1 cellular context compared by ENCODE assay signal in genomic region chr3:170222647-170223541, GRCh38.
TF ChIP-seq lines count a peak whose summit lies in the region.

No MANE protein-coding gene starts in this region.

TF ChIP-seq in HepG2, 621 proteins besides CTCF, POLR2A, EP300 and RAD21 (continued from another document and continues in another):
- TF ChIP-seq SMAD3 (CRISPR knock-in tag; IDR thresholded peaks at IDR 0.05) (no peak), XBP1 (CRISPR knock-in tag; IDR thresholded peaks at IDR 0.05) (no peak), HMGXB3 (CRISPR knock-in tag; IDR thresholded peaks at IDR 0.05; ENCODE audit: borderline replicate concordance) (no peak), CHCHD3 (CRISPR knock-in tag; IDR thresholded peaks at IDR 0.05) (no peak), ZHX1 (CRISPR knock-in tag; IDR thresholded peaks at IDR 0.05; ENCODE audit: low read depth) (no peak), KMT2B (CRISPR knock-in tag; IDR thresholded peaks at IDR 0.05) (no peak), ATAD3A (CRISPR knock-in tag; IDR thresholded peaks at IDR 0.05) (no peak), REL (CRISPR knock-in tag; conservative IDR thresholded peaks at IDR 0.05) (no peak), ZBTB3 (CRISPR knock-in tag; IDR thresholded peaks at IDR 0.05; ENCODE audit: borderline replicate concordance, low read depth) (no peak), CENPBD1 (CRISPR knock-in tag; IDR thresholded peaks at IDR 0.05; ENCODE audit: borderline replicate concordance, low read depth) (no peak), NBN (conservative IDR thresholded peaks at IDR 0.05) (no peak), LCORL (IDR thresholded peaks at IDR 0.05) (no peak), LCORL (CRISPR knock-in tag; IDR thresholded peaks at IDR 0.05) (0 out of 2 replicates have a peak, but pooled peaks have one; percentile 36), GATAD2A (CRISPR knock-in tag; IDR thresholded peaks at IDR 0.05) (no peak), SOX13 (IDR thresholded peaks at IDR 0.05) (no peak), SOX13 (CRISPR knock-in tag; conservative IDR thresholded peaks at IDR 0.05 in 1 of 2, IDR thresholded peaks at IDR 0.05 in 1 of 2) (no peak), ZNF780A (CRISPR knock-in tag; IDR thresholded peaks at IDR 0.05) (no peak), ZNF292 (CRISPR knock-in tag; IDR thresholded peaks at IDR 0.05; ENCODE audit: borderline replicate concordance, low read depth) (no peak), HOXA9 (CRISPR knock-in tag; IDR thresholded peaks at IDR 0.05; ENCODE audit: borderline replicate concordance) (no peak), ATF3 (CRISPR knock-in tag; IDR thresholded peaks at IDR 0.05) (no peak), SIN3B (IDR thresholded peaks at IDR 0.05; ENCODE audit: low read length) (no peak), ZFP1 (CRISPR knock-in tag; IDR thresholded peaks at IDR 0.05) (no peak), NR3C1 (CRISPR knock-in tag; IDR thresholded peaks at IDR 0.05) (no peak), ZBTB43 (CRISPR knock-in tag; conservative IDR thresholded peaks at IDR 0.05) (0 out of 2 replicates have a peak, but pooled peaks have one; percentile 42), LBX2 (CRISPR knock-in tag; IDR thresholded peaks at IDR 0.05; ENCODE audit: borderline replicate concordance) (no peak), SIN3A (IDR thresholded peaks at IDR 0.05; ENCODE audit: borderline replicate concordance, low read depth, low read length) (no peak), ZBTB10 (CRISPR knock-in tag; IDR thresholded peaks at IDR 0.05; ENCODE audit: borderline replicate concordance) (0 out of 2 replicates have a peak, but pooled peaks have one; percentile 29), ZNF550 (CRISPR knock-in tag; IDR thresholded peaks at IDR 0.05; ENCODE audit: borderline replicate concordance) (no peak), ZBTB7A (CRISPR knock-in tag; IDR thresholded peaks at IDR 0.05) (no peak), DZIP1 (CRISPR knock-in tag; IDR thresholded peaks at IDR 0.05) (no peak), ZNF431 (CRISPR knock-in tag; IDR thresholded peaks at IDR 0.05; ENCODE audit: borderline replicate concordance, low read depth) (no peak), JUN (CRISPR knock-in tag; IDR thresholded peaks at IDR 0.05) (no peak), USF2 (IDR thresholded peaks at IDR 0.05; ENCODE audit: low read depth, low read length) (no peak), USF2 (CRISPR knock-in tag; IDR thresholded peaks at IDR 0.05; ENCODE audit: borderline replicate concordance) (no peak), EED (CRISPR knock-in tag; IDR thresholded peaks at IDR 0.05) (no peak), ZNF747 (CRISPR knock-in tag; IDR thresholded peaks at IDR 0.05; ENCODE audit: borderline replicate concordance) (no peak), KLF11 (CRISPR knock-in tag; IDR thresholded peaks at IDR 0.05) (no peak), PCBP2 (optimal IDR thresholded peaks at IDR 0.05; ENCODE audit: low read depth, low read length, poor library complexity, severe bottlenecking) (no peak), ZNF746 (CRISPR knock-in tag; IDR thresholded peaks at IDR 0.05) (0 out of 2 replicates have a peak, but pooled peaks have one; percentile 9), YEATS2 (CRISPR knock-in tag; IDR thresholded peaks at IDR 0.05; ENCODE audit: borderline replicate concordance) (0 out of 2 replicates have a peak, but pooled peaks have one; percentile 10), NFATC3 (CRISPR knock-in tag; IDR thresholded peaks at IDR 0.05) (no peak), NFYB (CRISPR knock-in tag; IDR thresholded peaks at IDR 0.05) (no peak), BRF2 (CRISPR knock-in tag; IDR thresholded peaks at IDR 0.05) (no peak), HCFC1 (IDR thresholded peaks at IDR 0.05; ENCODE audit: low read depth, low read length) (no peak), MYPOP (CRISPR knock-in tag; IDR thresholded peaks at IDR 0.05) (no peak), MAF1 (CRISPR knock-in tag; IDR thresholded peaks at IDR 0.05; ENCODE audit: borderline replicate concordance) (0 out of 2 replicates have a peak, but pooled peaks have one; percentile 37), ZNF547 (CRISPR knock-in tag; IDR thresholded peaks at IDR 0.05) (no peak)
